In genomic region chr11:60880189-60880588, GRCh38 we compare ENCODE assay signal across 19 cellular contexts. TPM values are rescaled to one million over a fixed set of nuclear protein-coding genes. Genes with fewer than 3 reads are reported as not detected.
DNase-seq lines count a peak whose midpoint lies in the region; ATAC-seq, FAIRE-seq and TF ChIP-seq lines count a peak whose summit lies in the region.
"Had no signal": no experiment of that assay in that cellular context is flagged by ENCODE, and none has a peak within 500 bp of the region (broad histone marks: within the 10 kb centered on the region; RNA-seq: fewer than 3 reads in every experiment).

No MANE protein-coding gene starts in this region.

- no peaks in the 10 kb centered on the region for H3K9me3 Mint-ChIP-seq in chondrocyte (ENCODE audit: low read depth)
- H3K9me3 Mint-ChIP-seq: CD4-positive, CD25-positive, alpha-beta regulatory T cell; HFFc6; IgD-negative memory B cell had no signal

- H3K27ac Mint-ChIP-seq in chondrocyte (ENCODE audit: unreplicated experiment) = no peak overlapping the region
- H3K27ac Mint-ChIP-seq: HFFc6, IgD-negative memory B cell had no signal

- H3K4me1 ChIP-seq in BLaER1 (peaks cover 14% of the 10 kb centered on the region), pancreas (peaks cover 7 to 17% (median 15%) of the 10 kb centered on the region in 3 donors)
- H3K4me1 ChIP-seq: A549, BE2C had no signal

- peak overlapping the region; percentile 13 for H3K4me2 ChIP-seq in BLaER1
- H3K4me2 ChIP-seq: A549 had no signal

- FAIRE-seq in pancreas (lab: Jason Lieb, UNC) = no peak
- FAIRE-seq: A549, G401.6, GM12891, H1 had no signal

- peaks cover 22% of the 10 kb centered on the region for H3K36me3 Mint-ChIP-seq in chondrocyte (ENCODE audit: low read depth)
- H3K36me3 Mint-ChIP-seq: IgD-negative memory B cell had no signal

- intact Hi-C loops in pancreas (cut with DNase I) = no loop called here

- H3K4me1 Mint-ChIP-seq in chondrocyte (ENCODE audit: low read depth) = no peaks in the 10 kb centered on the region
- H3K4me1 Mint-ChIP-seq: IgD-negative memory B cell had no signal

- no peaks in the 10 kb centered on the region for H4K20me1 ChIP-seq in BLaER1

- DNase-seq in chondrocyte (ENCODE audit: low spot score) = peak; percentile 24
- DNase-seq in pancreas = no peak
- DNase-seq: BE2C; CD4-positive, CD25-positive, alpha-beta regulatory T cell; EL; HCEC 1CT; HFFc6; KG1 had no signal

- H3K27me3 Mint-ChIP-seq in chondrocyte (ENCODE audit: low read depth) = no peaks in the 10 kb centered on the region
- H3K27me3 Mint-ChIP-seq: CD4-positive, CD25-positive, alpha-beta regulatory T cell; IgD-negative memory B cell had no signal

- H3K4me3 Mint-ChIP-seq in chondrocyte (ENCODE audit: unreplicated experiment) = no peak overlapping the region
- H3K4me3 Mint-ChIP-seq: CD4-positive, CD25-positive, alpha-beta regulatory T cell; HFFc6; IgD-negative memory B cell had no signal

- WGBS in pancreas, 2 donors = 43 to 55% methylated on average over 4 of the region's 4 CpGs

- no peaks in the 10 kb centered on the region for H3K9me3 ChIP-seq in BLaER1
- no peaks in the 10 kb centered on the region for H3K9me3 ChIP-seq in pancreas
- H3K9me3 ChIP-seq: A549, BE2C had no signal

- H3K27ac ChIP-seq in BLaER1 (no peak overlapping the region), C4-2B (peak overlapping the region; percentile 49; the same call in 1 of the 2 replicates), pancreas (peak overlapping the region in 1 of 4 donors; percentile 29)
- H3K27ac ChIP-seq: A549 had no signal

- H3K27me3 ChIP-seq in BLaER1 = no peaks in the 10 kb centered on the region
- no peaks in the 10 kb centered on the region for H3K27me3 ChIP-seq in pancreas
- H3K27me3 ChIP-seq: BE2C had no signal

- H3K36me3 ChIP-seq in BLaER1 (peaks cover 48% of the 10 kb centered on the region), pancreas (no peaks in the 10 kb centered on the region)
- H3K36me3 ChIP-seq: BE2C had no signal

- H3K9ac ChIP-seq in BLaER1 = no peak overlapping the region

- ATAC-seq in pancreas (peak; percentile 35 to 85 (median 72)), GM21576 (IDR thresholded peaks at IDR 0.05; ENCODE audit: unreplicated experiment) (no peak), HG03442 (IDR thresholded peaks at IDR 0.05; ENCODE audit: unreplicated experiment) (no peak), HG03139 (IDR thresholded peaks at IDR 0.05; ENCODE audit: unreplicated experiment) (no peak)
- ATAC-seq: A549 had no signal

- TF ChIP-seq CTCF in C4-2B (conservative IDR thresholded peaks at IDR 0.05) = no peak
- no peak for TF ChIP-seq CTCF in chondrocyte (IDR thresholded peaks at IDR 0.05)
- TF ChIP-seq CTCF in pancreas (IDR thresholded peaks at IDR 0.05) = no peak

- H3K4me3 ChIP-seq in BLaER1 (no peak overlapping the region), pancreas (no peak overlapping the region)
- H3K4me3 ChIP-seq: A549 had no signal

RNA-seq across cellular contexts. Expression of gene ZP1, which starts 12.8 kb away (rescaled TPM):
- total RNA-seq in chondrocyte = 0.40 to 0.49 TPM in 2 of 3 replicates, not detected in the other
- total RNA-seq in pancreas = not detected
- polyA plus RNA-seq in pancreas = 1 to 10 TPM in 1 of 2 donors, under 1 TPM in 1; 0.34 to 1.5 TPM
- total RNA-seq: CD4-positive, CD25-positive, alpha-beta regulatory T cell; H1; HT-29 had no signal
- polyA plus RNA-seq: CD4-positive, CD25-positive, alpha-beta regulatory T cell; H1; IgD-negative memory B cell had no signal

RNA-seq across cellular contexts. Expression of gene PTGDR2, which starts 24.4 kb away (rescaled TPM):
- total RNA-seq in chondrocyte = 0.12 TPM in 1 of 3 replicates, not detected in the others
- total RNA-seq in pancreas = under 1 TPM; 0.09 to 0.67 (median 0.28) TPM
- 1 to 10 TPM; 1.4 to 5.7 TPM for polyA plus RNA-seq in pancreas
- total RNA-seq: H1, HFFc6 had no signal

RNA-seq across cellular contexts. Expression of gene PRPF19, which starts 26.2 kb away (rescaled TPM):
- 48.4 to 51.3 TPM (median 48.6 TPM) in 3 replicates for total RNA-seq in chondrocyte
- 10 to 100 TPM; 33.9 to 50.1 (median 45.5) TPM for total RNA-seq in pancreas
- polyA plus RNA-seq in pancreas = 10 to 100 TPM; 44.2 to 50.1 TPM

RNA-seq across cellular contexts. Expression of gene TMEM109, which starts 33.8 kb away (rescaled TPM):
- total RNA-seq in chondrocyte (97.0 to 124 TPM (median 104 TPM) in 3 replicates), pancreas (10 to 100 TPM; 35.1 to 51.9 (median 40.0) TPM)
- polyA plus RNA-seq in pancreas = 10 to 100 TPM; 28.2 to 53.0 TPM

RNA-seq across cellular contexts. Expression of gene CCDC86, which starts 38.3 kb away (rescaled TPM):
- total RNA-seq in chondrocyte (16.6 to 18.6 TPM (median 17.7 TPM) in 3 replicates), pancreas (10 to 100 TPM in 4 of 6 donors, 1 to 10 TPM in 2; 6.3 to 16.9 (median 11.0) TPM)
- 10 to 100 TPM; 10.5 to 20.8 TPM for polyA plus RNA-seq in pancreas

Comparison
In these comparisons a context has a peak if more than half of its experiments do, and no peak if none do; other contexts are left out.
1. ATAC-seq: peak in pancreas (4 of 4); none in GM21576 (single experiment), HG03442 (single experiment) and HG03139 (single experiment).